In the genomic region with DNA sequence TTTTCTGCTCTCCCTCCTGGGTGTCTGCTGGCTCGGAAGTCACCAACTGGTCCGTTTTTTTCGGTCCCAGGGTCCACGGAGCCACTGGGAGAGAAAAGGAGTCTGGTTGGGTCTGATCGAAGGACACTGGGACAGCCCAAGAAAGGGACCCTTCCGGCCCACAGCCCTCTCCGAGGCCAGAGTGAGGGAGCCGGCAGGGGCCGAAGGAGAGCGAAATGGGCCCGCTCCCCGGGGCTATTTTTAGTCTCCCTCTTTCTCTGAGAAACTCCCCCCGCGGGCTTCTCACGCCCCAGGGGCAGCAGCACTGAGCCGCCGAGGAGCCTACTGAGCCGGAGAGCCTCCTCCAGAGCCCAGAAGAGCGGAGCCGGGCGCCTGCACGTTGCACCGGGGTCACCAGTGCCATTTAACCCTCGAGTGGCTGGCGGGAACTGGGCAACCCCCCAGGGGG, we compare ENCODE assay signal across 11 cellular contexts. TPM values are rescaled to one million over a fixed set of nuclear protein-coding genes. Genes with fewer than 3 reads are reported as not detected.
DNase-seq lines count a peak whose midpoint lies in the region; ATAC-seq and TF ChIP-seq lines count a peak whose summit lies in the region.
"Had no signal": no experiment of that assay in that cellular context is flagged by ENCODE, and none has a peak within 500 bp of the region (broad histone marks: within the 10 kb centered on the region; RNA-seq: fewer than 3 reads in every experiment).

No MANE protein-coding gene starts in this region.

- H3K4me3 Mint-ChIP-seq in activated CD8-positive, alpha-beta T cell treated with anti-CD3 and anti-CD28 coated beads for 36 hours: peak overlapping the region; percentile 32
- no peak overlapping the region for H3K4me3 Mint-ChIP-seq in activated CD8-positive, alpha-beta T cell treated with anti-CD3 and anti-CD28 coated beads, Interleukin-2, amount 10 ng/mL, durations not matched to agents 7 days and 5 days
- H3K4me3 Mint-ChIP-seq in type B pancreatic cell: peak overlapping the region; percentile 64

- H3F3A ChIP-seq in MM.1S (ENCODE audit: insufficient read depth, low read length): peaks cover 25% of the 10 kb centered on the region

- H3K27ac Mint-ChIP-seq in activated CD8-positive, alpha-beta T cell treated with anti-CD3 and anti-CD28 coated beads for 36 hours: no peak overlapping the region
- no peak overlapping the region for H3K27ac Mint-ChIP-seq in activated CD8-positive, alpha-beta T cell treated with anti-CD3 and anti-CD28 coated beads, Interleukin-2, amount 10 ng/mL, durations not matched to agents 7 days and 5 days
- no peak overlapping the region for H3K27ac Mint-ChIP-seq in type B pancreatic cell

- POLR2A ChIA-PET in activated CD8-positive, alpha-beta T cell treated with anti-CD3 and anti-CD28 coated beads for 36 hours (lab: Charles Lee): interaction anchor here (1.0 kb wide), 1 partner anchor 32 kb away, joined by 3 read pairs; no protein-coding TSS in a partner anchor
- POLR2A ChIA-PET in activated CD8-positive, alpha-beta T cell treated with anti-CD3 and anti-CD28 coated beads, Interleukin-2, amount 10 ng/mL, durations not matched to agents 7 days and 5 days (lab: Charles Lee): interaction anchor here (2.8 kb wide), 1 partner anchor 14 kb away, joined by 7 read pairs; no protein-coding TSS in a partner anchor

- peak overlapping the region; percentile 74 for H3K4me3 ChIP-seq in MM.1S (ENCODE audit: low read length)
- H3K4me3 ChIP-seq in iPS-20b (ENCODE audit: low read length): peak overlapping the region; percentile 36; the same call in 1 of the 2 replicates
- H3K4me3 ChIP-seq: A549 had no signal

- H4K20me1 ChIP-seq in MM.1S (ENCODE audit: insufficient read depth, low read length): no peaks in the 10 kb centered on the region

- no peaks in the 10 kb centered on the region for H3K9me3 ChIP-seq in MM.1S (replicated peaks; ENCODE audit: insufficient read depth, low read length)
- H3K9me3 ChIP-seq in iPS-20b (ENCODE audit: insufficient read depth, low read depth, low read length): no peaks in the 10 kb centered on the region
- H3K9me3 ChIP-seq: A549 had no signal

- H3K9ac ChIP-seq in MM.1S (ENCODE audit: low read length): peak overlapping the region; percentile 50; the same call in 1 of the 2 replicates
- no peak overlapping the region for H3K9ac ChIP-seq in iPS-20b (ENCODE audit: low read depth, low read length)

- ATAC-seq in activated CD8-positive, alpha-beta T cell treated with anti-CD3 and anti-CD28 coated beads for 36 hours: no peak
- no peak for ATAC-seq in activated CD8-positive, alpha-beta T cell treated with anti-CD3 and anti-CD28 coated beads, Interleukin-2, amount 10 ng/mL, durations not matched to agents 7 days and 5 days
- ATAC-seq: A549 had no signal

- no peaks in the 10 kb centered on the region for H3K9me3 Mint-ChIP-seq in activated CD8-positive, alpha-beta T cell treated with anti-CD3 and anti-CD28 coated beads for 36 hours
- H3K9me3 Mint-ChIP-seq in activated CD8-positive, alpha-beta T cell treated with anti-CD3 and anti-CD28 coated beads, Interleukin-2, amount 10 ng/mL, durations not matched to agents 7 days and 5 days (ENCODE audit: insufficient read depth): no peaks in the 10 kb centered on the region
- no peaks in the 10 kb centered on the region for H3K9me3 Mint-ChIP-seq in type B pancreatic cell

- no peaks in the 10 kb centered on the region for H3K36me3 Mint-ChIP-seq in activated CD8-positive, alpha-beta T cell treated with anti-CD3 and anti-CD28 coated beads for 36 hours (ENCODE audit: low read depth)
- H3K36me3 Mint-ChIP-seq in activated CD8-positive, alpha-beta T cell treated with anti-CD3 and anti-CD28 coated beads, Interleukin-2, amount 10 ng/mL, durations not matched to agents 7 days and 5 days (ENCODE audit: low read depth): no peaks in the 10 kb centered on the region
- H3K36me3 Mint-ChIP-seq in type B pancreatic cell: peaks cover 3% of the 10 kb centered on the region

- intact Hi-C loops in activated CD8-positive, alpha-beta T cell treated with anti-CD3 and anti-CD28 coated beads for 36 hours (cut with micrococcal nuclease): loop anchor here (2.0 to 5.0 kb wide), 3 partner anchors 13 to 77 kb away; no protein-coding TSS in a partner anchor

- CTCF ChIA-PET in activated CD8-positive, alpha-beta T cell treated with anti-CD3 and anti-CD28 coated beads for 36 hours (lab: Charles Lee): interaction anchor here (1.4 to 7.2 kb wide), 6 partner anchors 10 to 106 kb away, joined by 3 to 92 read pairs (median 12); no protein-coding TSS in a partner anchor
- CTCF ChIA-PET in activated CD8-positive, alpha-beta T cell treated with anti-CD3 and anti-CD28 coated beads, Interleukin-2, amount 10 ng/mL, durations not matched to agents 7 days and 5 days (lab: Charles Lee): interaction anchor here (1.6 to 5.3 kb wide), 3 partner anchors 34 to 91 kb away, joined by 7 to 108 read pairs (median 34); no protein-coding TSS in a partner anchor

- no peaks in the 10 kb centered on the region for H3K9me2 ChIP-seq in MM.1S (replicated peaks; ENCODE audit: insufficient read depth, low read length)

- peaks cover 24% of the 10 kb centered on the region for H3K4me1 Mint-ChIP-seq in activated CD8-positive, alpha-beta T cell treated with anti-CD3 and anti-CD28 coated beads for 36 hours (ENCODE audit: low read depth)
- H3K4me1 Mint-ChIP-seq in activated CD8-positive, alpha-beta T cell treated with anti-CD3 and anti-CD28 coated beads, Interleukin-2, amount 10 ng/mL, durations not matched to agents 7 days and 5 days (ENCODE audit: low read depth): peaks cover 39% of the 10 kb centered on the region
- H3K4me1 Mint-ChIP-seq in type B pancreatic cell (ENCODE audit: unreplicated experiment): peaks cover 23% of the 10 kb centered on the region

- peak overlapping the region; percentile 54 for H2AFZ ChIP-seq in MM.1S (ENCODE audit: low read length)

- H3K27me3 Mint-ChIP-seq in activated CD8-positive, alpha-beta T cell treated with anti-CD3 and anti-CD28 coated beads for 36 hours: peaks cover 43% of the 10 kb centered on the region
- H3K27me3 Mint-ChIP-seq in activated CD8-positive, alpha-beta T cell treated with anti-CD3 and anti-CD28 coated beads, Interleukin-2, amount 10 ng/mL, durations not matched to agents 7 days and 5 days (ENCODE audit: low read depth): peaks cover 46% of the 10 kb centered on the region
- peaks cover 74% of the 10 kb centered on the region for H3K27me3 Mint-ChIP-seq in type B pancreatic cell

- TF ChIP-seq CTCF in activated CD8-positive, alpha-beta T cell treated with anti-CD3 and anti-CD28 coated beads for 36 hours (IDR thresholded peaks at IDR 0.05): no peak
- no peak for TF ChIP-seq CTCF in MM.1S (IDR thresholded peaks at IDR 0.05; ENCODE audit: low read length)
- no peak for TF ChIP-seq CTCF in type B pancreatic cell (conservative IDR thresholded peaks at IDR 0.05)

- H3K79me2 ChIP-seq in MM.1S (ENCODE audit: low read length): peaks cover 32% of the 10 kb centered on the region

- no peaks in the 10 kb centered on the region for H3K27me3 ChIP-seq in MM.1S (replicated peaks; ENCODE audit: insufficient read depth, low read length)
- peaks cover 83% of the 10 kb centered on the region for H3K27me3 ChIP-seq in iPS-20b (ENCODE audit: insufficient read depth, low read length)

- H3K4me2 ChIP-seq in MM.1S (ENCODE audit: low read depth, low read length): peak overlapping the region; percentile 90

- H3K27ac ChIP-seq in MM.1S (ENCODE audit: low read length): peak overlapping the region; percentile 52; the same call in 1 of the 2 replicates
- no peak overlapping the region for H3K27ac ChIP-seq in iPS-20b (ENCODE audit: low read length)

- H3K36me3 ChIP-seq in MM.1S (replicated peaks; ENCODE audit: insufficient read depth, low read length): no peaks in the 10 kb centered on the region
- H3K36me3 ChIP-seq in iPS-20b (ENCODE audit: insufficient read depth, low read depth, low read length): peaks cover 10% of the 10 kb centered on the region

- no peak for DNase-seq in activated CD8-positive, alpha-beta T cell treated with anti-CD3 and anti-CD28 coated beads for 36 hours
- no peak for DNase-seq in activated CD8-positive, alpha-beta T cell treated with anti-CD3 and anti-CD28 coated beads, Interleukin-2, amount 10 ng/mL, durations not matched to agents 7 days and 5 days
- DNase-seq in MM.1S (peak; percentile 24), type B pancreatic cell (ENCODE audit: extremely low spot score, unreplicated experiment) (no peak), activated gamma-delta T cell (lab: John Stamatoyannopoulos, UW) (no peak), iPS-NIHi11 (ENCODE audit: low spot score) (no peak), NOMO-1 treated with dmso at 0.1 percent for 144 hours (lab: John Stamatoyannopoulos, UW; ENCODE audit: unreplicated experiment) (no peak)
- DNase-seq: stimulated activated CD4-positive, alpha-beta T cell treated with anti-CD3 and anti-CD28 coated beads, Interleukin-4, amount 100 ng/mL, for 24 hours had no signal

- H3K4me1 ChIP-seq in MM.1S (ENCODE audit: low read length): peaks cover 20% of the 10 kb centered on the region
- H3K4me1 ChIP-seq in iPS-20b (ENCODE audit: insufficient read depth, low read length): peaks cover 19% of the 10 kb centered on the region; the same call in 1 of the 2 replicates

RNA-seq across cellular contexts. Expression of gene ESAM, which starts 1.9 kb away (rescaled TPM):
- total RNA-seq in activated CD8-positive, alpha-beta T cell treated with anti-CD3 and anti-CD28 coated beads for 36 hours: under 1 TPM; 0.60 to 0.65 TPM
- total RNA-seq in activated CD8-positive, alpha-beta T cell treated with anti-CD3 and anti-CD28 coated beads, Interleukin-2, amount 10 ng/mL, durations not matched to agents 7 days and 5 days: under 1 TPM; 0.50 to 0.55 TPM
- total RNA-seq in type B pancreatic cell (ENCODE audit: low replicate concordance): 3.6 and 3.7 TPM in 2 replicates

RNA-seq across cellular contexts. Expression of gene VSIG2, which starts 8.2 kb away (rescaled TPM):
- under 1 TPM in 1 of 2 experiments, not detected in 1; 0.32 TPM for total RNA-seq in activated CD8-positive, alpha-beta T cell treated with anti-CD3 and anti-CD28 coated beads for 36 hours
- not detected for total RNA-seq in activated CD8-positive, alpha-beta T cell treated with anti-CD3 and anti-CD28 coated beads, Interleukin-2, amount 10 ng/mL, durations not matched to agents 7 days and 5 days
- total RNA-seq in type B pancreatic cell (ENCODE audit: low replicate concordance): 8.7 and 14.8 TPM in 2 replicates
- total RNA-seq: T-helper 1 cell treated with Interleukin-12 subunit alpha and Interleukin-12 subunit beta and Interleukin-4 antibody, amounts not matched to agents 30 ng/mL and 1 ng/mL, for 36 hours had no signal

RNA-seq across cellular contexts. Expression of gene NRGN, which starts 20.5 kb away (rescaled TPM):
- total RNA-seq in activated CD8-positive, alpha-beta T cell treated with anti-CD3 and anti-CD28 coated beads for 36 hours: 1 to 10 TPM; 5.7 to 6.4 TPM
- total RNA-seq in activated CD8-positive, alpha-beta T cell treated with anti-CD3 and anti-CD28 coated beads, Interleukin-2, amount 10 ng/mL, durations not matched to agents 7 days and 5 days: 1 to 10 TPM; 5.7 to 6.1 TPM
- 3.6 and 17.3 TPM in 2 replicates for total RNA-seq in type B pancreatic cell (ENCODE audit: low replicate concordance)

RNA-seq across cellular contexts. Expression of gene MSANTD2, which starts 40.0 kb away (rescaled TPM):
- 1 to 10 TPM; 5.8 to 7.3 TPM for total RNA-seq in activated CD8-positive, alpha-beta T cell treated with anti-CD3 and anti-CD28 coated beads for 36 hours
- 10 to 100 TPM in 1 of 2 experiments, 1 to 10 TPM in 1; 9.1 to 10.2 TPM for total RNA-seq in activated CD8-positive, alpha-beta T cell treated with anti-CD3 and anti-CD28 coated beads, Interleukin-2, amount 10 ng/mL, durations not matched to agents 7 days and 5 days
- 13.2 and 27.4 TPM in 2 replicates for total RNA-seq in type B pancreatic cell (ENCODE audit: low replicate concordance)
